In the genomic region with DNA sequence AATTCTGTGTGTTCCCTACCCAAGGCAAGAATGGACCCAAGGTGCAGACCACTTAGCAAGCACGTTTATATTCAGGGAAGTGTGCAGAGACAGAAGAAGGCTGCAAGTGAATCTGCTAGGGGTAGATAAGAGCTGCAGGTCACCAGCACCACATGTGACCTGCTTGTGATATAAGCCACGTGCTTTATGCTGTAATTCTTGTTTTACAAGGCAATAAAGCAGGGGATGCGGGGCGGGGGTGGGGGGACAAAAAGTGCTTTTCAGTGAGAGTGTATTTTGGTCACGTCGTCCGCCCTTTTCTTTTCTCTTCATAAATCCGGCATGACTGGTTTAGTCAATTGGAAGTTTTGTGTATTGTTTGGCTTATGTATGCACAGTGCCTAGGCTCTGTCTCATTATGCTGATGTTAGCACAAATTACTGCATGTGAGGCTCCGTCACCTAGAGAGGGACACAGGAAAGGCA, we compare ENCODE assay signal across 1 cellular context.
A peak's percentile ranks its signal among the peaks of the same experiment; 100 is the strongest.
TF ChIP-seq lines count a peak whose summit lies in the region.

No MANE protein-coding gene starts in this region.

TF ChIP-seq in K562, 482 proteins besides CTCF, POLR2A, EP300 and RAD21 (continued from another document and continues in another):
- no peak for TF ChIP-seq ZBTB40 (IDR thresholded peaks at IDR 0.05)
- TF ChIP-seq ZBTB40 (CRISPR knock-in tag; IDR thresholded peaks at IDR 0.05), result no peak
- peak; percentile 45 for TF ChIP-seq TAF9B (IDR thresholded peaks at IDR 0.05; ENCODE audit: partially characterized antibody)
- no peak for TF ChIP-seq PHB (CRISPR knock-in tag; IDR thresholded peaks at IDR 0.05)
- no peak for TF ChIP-seq NEUROD1 (IDR thresholded peaks at IDR 0.05; ENCODE audit: borderline replicate concordance, low read depth, low read length, partially characterized antibody)
- TF ChIP-seq HDAC2 (IDR thresholded peaks at IDR 0.05), result 0 out of 2 replicates have a peak, but pooled peaks have one; percentile 27
- TF ChIP-seq, protein P1, sequence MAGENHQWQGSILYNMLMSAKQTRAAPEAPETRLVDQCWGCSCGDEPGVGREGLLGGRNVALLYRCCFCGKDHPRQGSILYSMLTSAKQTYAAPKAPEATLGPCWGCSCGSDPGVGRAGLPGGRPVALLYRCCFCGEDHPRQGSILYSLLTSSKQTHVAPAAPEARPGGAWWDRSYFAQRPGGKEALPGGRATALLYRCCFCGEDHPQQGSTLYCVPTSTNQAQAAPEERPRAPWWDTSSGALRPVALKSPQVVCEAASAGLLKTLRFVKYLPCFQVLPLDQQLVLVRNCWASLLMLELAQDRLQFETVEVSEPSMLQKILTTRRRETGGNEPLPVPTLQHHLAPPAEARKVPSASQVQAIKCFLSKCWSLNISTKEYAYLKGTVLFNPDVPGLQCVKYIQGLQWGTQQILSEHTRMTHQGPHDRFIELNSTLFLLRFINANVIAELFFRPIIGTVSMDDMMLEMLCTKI (IDR thresholded peaks at IDR 0.05; ENCODE audit: partially characterized antibody), result no peak
- no peak for TF ChIP-seq PCBP1 (IDR thresholded peaks at IDR 0.05; ENCODE audit: low read depth, low read length, poor library complexity, severe bottlenecking)
- no peak for TF ChIP-seq NFIX (CRISPR knock-in tag; IDR thresholded peaks at IDR 0.05; ENCODE audit: low read depth)
- TF ChIP-seq EWSR1 (IDR thresholded peaks at IDR 0.05; ENCODE audit: borderline replicate concordance, low read depth, partially characterized antibody), result no peak
- TF ChIP-seq ZNF282 (CRISPR knock-in tag; IDR thresholded peaks at IDR 0.05), result no peak
- no peak for TF ChIP-seq MCM5 (IDR thresholded peaks at IDR 0.05; ENCODE audit: low read depth)
- TF ChIP-seq IRF2 (CRISPR knock-in tag; IDR thresholded peaks at IDR 0.05), result no peak
- TF ChIP-seq, protein P2, sequence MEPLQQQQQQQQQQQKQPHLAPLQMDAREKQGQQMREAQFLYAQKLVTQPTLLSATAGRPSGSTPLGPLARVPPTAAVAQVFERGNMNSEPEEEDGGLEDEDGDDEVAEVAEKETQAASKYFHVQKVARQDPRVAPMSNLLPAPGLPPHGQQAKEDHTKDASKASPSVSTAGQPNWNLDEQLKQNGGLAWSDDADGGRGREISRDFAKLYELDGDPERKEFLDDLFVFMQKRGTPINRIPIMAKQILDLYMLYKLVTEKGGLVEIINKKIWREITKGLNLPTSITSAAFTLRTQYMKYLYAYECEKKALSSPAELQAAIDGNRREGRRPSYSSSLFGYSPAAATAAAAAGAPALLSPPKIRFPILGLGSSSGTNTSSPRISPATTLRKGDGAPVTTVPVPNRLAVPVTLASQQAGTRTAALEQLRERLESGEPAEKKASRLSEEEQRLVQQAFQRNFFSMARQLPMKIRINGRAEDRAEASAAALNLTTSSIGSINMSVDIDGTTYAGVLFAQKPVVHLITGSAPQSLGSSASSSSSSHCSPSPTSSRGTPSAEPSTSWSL (CRISPR knock-in tag; IDR thresholded peaks at IDR 0.05; ENCODE audit: borderline replicate concordance), result no peak
- TF ChIP-seq, protein P3, sequence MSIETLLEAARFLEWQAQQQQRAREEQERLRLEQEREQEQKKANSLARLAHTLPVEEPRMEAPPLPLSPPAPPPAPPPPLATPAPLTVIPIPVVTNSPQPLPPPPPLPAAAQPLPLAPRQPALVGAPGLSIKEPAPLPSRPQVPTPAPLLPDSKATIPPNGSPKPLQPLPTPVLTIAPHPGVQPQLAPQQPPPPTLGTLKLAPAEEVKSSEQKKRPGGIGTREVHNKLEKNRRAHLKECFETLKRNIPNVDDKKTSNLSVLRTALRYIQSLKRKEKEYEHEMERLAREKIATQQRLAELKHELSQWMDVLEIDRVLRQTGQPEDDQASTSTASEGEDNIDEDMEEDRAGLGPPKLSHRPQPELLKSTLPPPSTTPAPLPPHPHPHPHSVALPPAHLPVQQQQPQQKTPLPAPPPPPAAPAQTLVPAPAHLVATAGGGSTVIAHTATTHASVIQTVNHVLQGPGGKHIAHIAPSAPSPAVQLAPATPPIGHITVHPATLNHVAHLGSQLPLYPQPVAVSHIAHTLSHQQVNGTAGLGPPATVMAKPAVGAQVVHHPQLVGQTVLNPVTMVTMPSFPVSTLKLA (conservative IDR thresholded peaks at IDR 0.05), result peak; percentile 84 to 85
- no peak for TF ChIP-seq HMG20B (CRISPR knock-in tag; IDR thresholded peaks at IDR 0.05)
- TF ChIP-seq ZNF436 (CRISPR knock-in tag; IDR thresholded peaks at IDR 0.05), result no peak
- TF ChIP-seq NCOR1 (IDR thresholded peaks at IDR 0.05), result peak; percentile 89
- peak; percentile 73 for TF ChIP-seq NFIC (IDR thresholded peaks at IDR 0.05)
- TF ChIP-seq, protein P4, sequence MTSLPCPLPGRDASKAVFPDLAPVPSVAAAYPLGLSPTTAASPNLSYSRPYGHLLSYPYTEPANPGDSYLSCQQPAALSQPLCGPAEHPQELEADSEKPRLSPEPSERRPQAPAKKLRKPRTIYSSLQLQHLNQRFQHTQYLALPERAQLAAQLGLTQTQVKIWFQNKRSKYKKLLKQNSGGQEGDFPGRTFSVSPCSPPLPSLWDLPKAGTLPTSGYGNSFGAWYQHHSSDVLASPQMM (CRISPR knock-in tag; IDR thresholded peaks at IDR 0.05), result no peak
- no peak for TF ChIP-seq SMARCC2 (IDR thresholded peaks at IDR 0.05; ENCODE audit: low read depth)
- TF ChIP-seq ZNF766 (CRISPR knock-in tag; conservative IDR thresholded peaks at IDR 0.05), result 0 out of 2 replicates have a peak, but pooled peaks have one; percentile 38
- TF ChIP-seq MAFG (tag; conservative IDR thresholded peaks at IDR 0.05), result peak; percentile 93
- no peak for TF ChIP-seq RBM15 (IDR thresholded peaks at IDR 0.05; ENCODE audit: insufficient read depth, low read length)
- no peak for TF ChIP-seq BCL6 (CRISPR knock-in tag; IDR thresholded peaks at IDR 0.05)
- TF ChIP-seq MIER1 (IDR thresholded peaks at IDR 0.05; ENCODE audit: low read depth), result no peak
- no peak for TF ChIP-seq FOXJ3 (CRISPR knock-in tag; IDR thresholded peaks at IDR 0.05)
- peak in 1 of 2 experiments; percentile 75 for TF ChIP-seq AFF1 (IDR thresholded peaks at IDR 0.05; ENCODE audit: low read depth in 1 of 2, partially characterized antibody in 2 of 2)
- TF ChIP-seq RBBP5 (IDR thresholded peaks at IDR 0.05; ENCODE audit: borderline replicate concordance, insufficient read depth, low read length, poor library complexity, severe bottlenecking), result no peak
- no peak for TF ChIP-seq SP2 (IDR thresholded peaks at IDR 0.05; ENCODE audit: extremely low read depth, low read depth, low read length, poor library complexity, severe bottlenecking)
- 0 out of 2 replicates have a peak, but pooled peaks have one; percentile 31 for TF ChIP-seq NBN (IDR thresholded peaks at IDR 0.05; ENCODE audit: low read depth)
- no peak for TF ChIP-seq SRF (CRISPR knock-in tag; IDR thresholded peaks at IDR 0.05)
- no peak for TF ChIP-seq MBD1 (CRISPR knock-in tag; IDR thresholded peaks at IDR 0.05)
